In the genomic region with DNA sequence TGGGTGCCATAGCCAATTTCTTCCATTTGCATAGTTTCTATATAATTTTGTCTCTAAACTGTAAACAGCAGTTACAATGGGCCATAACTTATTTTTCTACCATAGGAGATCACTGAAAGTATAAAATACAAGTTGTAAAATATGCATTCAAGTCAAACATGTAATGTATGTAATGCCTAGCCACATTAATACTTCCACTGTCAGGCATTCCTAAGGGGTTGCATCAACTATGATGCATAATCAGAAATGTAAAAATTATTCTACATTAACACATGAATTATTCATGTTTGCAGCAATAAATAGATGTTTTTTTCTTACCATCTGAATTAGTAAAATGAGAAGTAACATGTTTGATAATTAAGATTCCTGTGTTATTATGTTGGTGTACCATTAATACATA, we compare ENCODE assay signal across 21 cellular contexts.
"Had no signal": no experiment of that assay in that cellular context is flagged by ENCODE, and none has a peak within 500 bp of the region (broad histone marks: within the 10 kb centered on the region; RNA-seq: fewer than 3 reads in every experiment).

No MANE protein-coding gene starts in this region.

- H3K36me3 ChIP-seq: esophagus squamous epithelium, prostate gland, right lobe of liver, tibial artery, upper lobe of left lung, uterus had no signal

- ATAC-seq: effector memory CD8-positive, alpha-beta T cell; left colon; left ventricle myocardium superior; naive thymus-derived CD4-positive, alpha-beta T cell; right lobe of liver; stimulated activated effector memory CD8-positive, alpha-beta T cell treated with anti-CD3 and anti-CD28 coated beads, Interleukin-12 subunit alpha, Interleukin-12 subunit beta, amount 100 ng/mL, for 72 hours; stimulated activated naive CD8-positive, alpha-beta T cell treated with anti-CD3 and anti-CD28 coated beads, Interleukin-15, Interleukin-2, amounts not matched to agents 100 U/mL and 50 U/mL, for 24 hours had no signal

- H3K4me1 Mint-ChIP-seq: naive thymus-derived CD4-positive, alpha-beta T cell; nephron progenitor cell; stimulated activated effector memory CD8-positive, alpha-beta T cell treated with anti-CD3 and anti-CD28 coated beads, Interleukin-12 subunit alpha, Interleukin-12 subunit beta, amount 100 ng/mL, for 72 hours had no signal

- H3K27ac Mint-ChIP-seq: dendritic cell treated with granulocyte-macrophage colony-stimulating factor and Interleukin-4, amounts not matched to agents 40 ng/mL and 50 ng/mL, for 4 days; effector memory CD8-positive, alpha-beta T cell; naive thymus-derived CD4-positive, alpha-beta T cell; nephron progenitor cell; stimulated activated effector memory CD8-positive, alpha-beta T cell treated with anti-CD3 and anti-CD28 coated beads, Interleukin-12 subunit alpha, Interleukin-12 subunit beta, amount 100 ng/mL, for 72 hours had no signal

- H3K9me3 ChIP-seq: esophagus squamous epithelium, prostate gland, right lobe of liver, tibial artery, upper lobe of left lung, uterus had no signal

- H3K36me3 Mint-ChIP-seq: naive thymus-derived CD4-positive, alpha-beta T cell; stimulated activated effector memory CD8-positive, alpha-beta T cell treated with anti-CD3 and anti-CD28 coated beads, Interleukin-12 subunit alpha, Interleukin-12 subunit beta, amount 100 ng/mL, for 72 hours had no signal

- H3K4me3 ChIP-seq: esophagus squamous epithelium, hepatocyte, lung, prostate gland, right lobe of liver, tibial artery, upper lobe of left lung, uterus had no signal

- H3K9me3 Mint-ChIP-seq: dendritic cell treated with granulocyte-macrophage colony-stimulating factor and Interleukin-4, amounts not matched to agents 40 ng/mL and 50 ng/mL, for 4 days; nephron progenitor cell had no signal

- H3K9ac ChIP-seq: parathyroid adenoma had no signal

- H3K27me3 Mint-ChIP-seq: dendritic cell treated with granulocyte-macrophage colony-stimulating factor and Interleukin-4, amounts not matched to agents 40 ng/mL and 50 ng/mL, for 4 days; effector memory CD8-positive, alpha-beta T cell; naive thymus-derived CD4-positive, alpha-beta T cell had no signal

- H3K27ac ChIP-seq: esophagus squamous epithelium, hepatocyte, parathyroid adenoma, prostate gland, right lobe of liver, tibial artery, upper lobe of left lung, uterus had no signal

- H3K79me2 ChIP-seq: hepatocyte, parathyroid adenoma had no signal

- H3K4me1 ChIP-seq: esophagus squamous epithelium, parathyroid adenoma, prostate gland, right lobe of liver, tibial artery, upper lobe of left lung, uterus had no signal

- H2AFZ ChIP-seq: hepatocyte, parathyroid adenoma had no signal

- H3K4me3 Mint-ChIP-seq: dendritic cell treated with granulocyte-macrophage colony-stimulating factor and Interleukin-4, amounts not matched to agents 40 ng/mL and 50 ng/mL, for 4 days; effector memory CD8-positive, alpha-beta T cell; naive thymus-derived CD4-positive, alpha-beta T cell; nephron progenitor cell; stimulated activated effector memory CD8-positive, alpha-beta T cell treated with anti-CD3 and anti-CD28 coated beads, Interleukin-12 subunit alpha, Interleukin-12 subunit beta, amount 100 ng/mL, for 72 hours had no signal

- H3K4me2 ChIP-seq: hepatocyte had no signal

- DNase-seq: effector memory CD8-positive, alpha-beta T cell; esophagus squamous epithelium; foreskin fibroblast; head of caudate nucleus; left colon; left ventricle myocardium superior; naive thymus-derived CD4-positive, alpha-beta T cell; nephron progenitor cell; right lobe of liver; stimulated activated CD4-positive, alpha-beta T cell treated with anti-CD3 and anti-CD28 coated beads, Interleukin-4, amount 100 ng/mL, for 1 hour; stimulated activated CD8-positive, alpha-beta memory T cell treated with anti-CD3 and anti-CD28 coated beads, Interleukin-4, amount 100 ng/mL, for 48 hours; stimulated activated naive CD8-positive, alpha-beta T cell treated with anti-CD3 and anti-CD28 coated beads, Interleukin-15, Interleukin-2, amounts not matched to agents 100 U/mL and 50 U/mL, for 24 hours; tibial artery; upper lobe of left lung; uterus had no signal

- H3K27me3 ChIP-seq: esophagus squamous epithelium, hepatocyte, right lobe of liver, tibial artery, upper lobe of left lung, uterus had no signal
